Comparison of ENCODE assay signal across 1 cellular context in genomic region chr20:63706852-63707557, GRCh38.
TF ChIP-seq lines count a peak whose summit lies in the region.

No MANE protein-coding gene starts in this region.

TF ChIP-seq in IMR-90, 13 proteins besides CTCF, POLR2A, EP300 and RAD21 (continued from another document):
- TF ChIP-seq CEBPB (IDR thresholded peaks at IDR 0.05; ENCODE audit: low read depth, low read length) = no peak
- no peak for TF ChIP-seq BHLHE40 (IDR thresholded peaks at IDR 0.05; ENCODE audit: low read depth, low read length)
- TF ChIP-seq MAZ (IDR thresholded peaks at IDR 0.05; ENCODE audit: borderline replicate concordance, low read depth, low read length) = peak; percentile 69; the same call in 1 of the 2 replicates
- no peak for TF ChIP-seq NFE2L2 (IDR thresholded peaks at IDR 0.05; ENCODE audit: low read depth, low read length)
- TF ChIP-seq MXI1 (IDR thresholded peaks at IDR 0.05; ENCODE audit: borderline replicate concordance, low read depth, low read length) = no peak
